Comparison of ENCODE assay signal across 13 cellular contexts in genomic region chr15:63347074-63347859, GRCh38. TPM values are rescaled to one million over a fixed set of nuclear protein-coding genes. Genes with fewer than 3 reads are reported as not detected.
DNase-seq lines count a peak whose midpoint lies in the region; ATAC-seq and TF ChIP-seq lines count a peak whose summit lies in the region.
"Had no signal": no experiment of that assay in that cellular context is flagged by ENCODE, and none has a peak within 500 bp of the region (broad histone marks: within the 10 kb centered on the region; RNA-seq: fewer than 3 reads in every experiment).

No MANE protein-coding gene starts in this region.

- no peak overlapping the region for H3K23ac ChIP-seq in IMR-90 (ENCODE audit: low read depth, low read length)

- H4K8ac ChIP-seq in IMR-90 (ENCODE audit: low read depth in 2 of 2, low read length in 2 of 2), result peak overlapping the region in 1 of 2 experiments; percentile 59; a peak in 2 of 4 replicates

- no peak for TF ChIP-seq POLR2A in IMR-90 (IDR thresholded peaks at IDR 0.05; ENCODE audit: low read depth, low read length)
- TF ChIP-seq POLR2A in esophagus squamous epithelium (IDR thresholded peaks at IDR 0.05), result no peak

- peak; percentile 77 for ATAC-seq in IMR-90 (ENCODE audit: low read depth)

- no peaks in the 10 kb centered on the region for H3K36me3 ChIP-seq in IMR-90 (ENCODE audit: control insufficient read depth, insufficient read depth, low read length)
- H3K36me3 ChIP-seq in SJCRH30, result no peaks in the 10 kb centered on the region
- peaks cover 0 to 32% (median 6%) of the 10 kb centered on the region in 3 donors for H3K36me3 ChIP-seq in esophagus squamous epithelium
- H3K36me3 ChIP-seq: brain microvascular endothelial cell, right atrium auricular region had no signal

- no peaks in the 10 kb centered on the region for H4K20me1 ChIP-seq in IMR-90 (ENCODE audit: insufficient read depth, low read length)

- H2BK5ac ChIP-seq in IMR-90 (ENCODE audit: low read depth, low read length, poor library complexity, severe bottlenecking), result peak overlapping the region; percentile 73

- peak overlapping the region; percentile 48 for H3K4me2 ChIP-seq in IMR-90 (ENCODE audit: low read depth, low read length)

- peak overlapping the region; percentile 60; the same call in 1 of the 2 replicates for H3K14ac ChIP-seq in IMR-90 (replicated peaks; ENCODE audit: low read depth, low read length)

- H3K9me1 ChIP-seq in IMR-90 (ENCODE audit: insufficient read depth, low read length), result peaks cover 18% of the 10 kb centered on the region; the same call in 1 of the 2 replicates

- peak overlapping the region; percentile 86 for H3K18ac ChIP-seq in IMR-90 (ENCODE audit: low read depth, low read length)

- peak overlapping the region; percentile 84 for H2BK120ac ChIP-seq in IMR-90 (ENCODE audit: low read depth, low read length)

- H2AK5ac ChIP-seq in IMR-90 (ENCODE audit: low read depth, low read length), result peak overlapping the region; percentile 81; the same call in 1 of the 2 replicates

- no peak overlapping the region for H3K9ac ChIP-seq in IMR-90 (ENCODE audit: low read depth, low read length)

- CTCF ChIA-PET in IMR-90 (lab: Yijun Ruan, JAX), result no interaction called here

- H3K27ac ChIP-seq in IMR-90 (ENCODE audit: insufficient read depth, low read length) (peak overlapping the region; percentile 89; the same call in 1 of the 2 replicates), SJCRH30 (peak overlapping the region; percentile 23; the same call in 1 of the 2 replicates), esophagus squamous epithelium (peak overlapping the region; percentile 80 to 88 (median 84)), skin epidermis (peak overlapping the region in 14 of 21 experiments; percentile 8 to 83 (median 72)), caudate nucleus (ENCODE audit: low read depth, low read length) (no peak overlapping the region)

- H3K4me1 ChIP-seq in IMR-90 (ENCODE audit: control insufficient read depth, insufficient read depth, low read length), result peaks cover 37% of the 10 kb centered on the region
- peaks cover 33% of the 10 kb centered on the region for H3K4me1 ChIP-seq in SJCRH30
- peaks cover 39 to 80% (median 55%) of the 10 kb centered on the region in 3 donors for H3K4me1 ChIP-seq in esophagus squamous epithelium

- TF ChIP-seq CTCF in IMR-90 (conservative IDR thresholded peaks at IDR 0.05; ENCODE audit: low read depth, low read length), result no peak
- TF ChIP-seq CTCF in esophagus squamous epithelium (IDR thresholded peaks at IDR 0.05), result no peak

- H3K9me3 ChIP-seq in IMR-90 (ENCODE audit: control insufficient read depth, insufficient read depth, low read length) (no peaks in the 10 kb centered on the region), SJCRH30 (replicated peaks) (no peaks in the 10 kb centered on the region), esophagus squamous epithelium (no peaks in the 10 kb centered on the region)
- H3K9me3 ChIP-seq: right atrium auricular region had no signal

- H2BK20ac ChIP-seq in IMR-90 (ENCODE audit: low read depth, low read length), result peak overlapping the region; percentile 73; the same call in 1 of the 2 replicates

- H4K5ac ChIP-seq in IMR-90 (ENCODE audit: low read depth, low read length), result peak overlapping the region; percentile 73

- H3K4ac ChIP-seq in IMR-90 (ENCODE audit: low read depth, low read length), result peak overlapping the region; percentile 59; the same call in 1 of the 2 replicates

- no peak overlapping the region for H2AK9ac ChIP-seq in IMR-90 (replicated peaks; ENCODE audit: low read depth, low read length, poor library complexity)

- no peak overlapping the region for H3K56ac ChIP-seq in IMR-90 (ENCODE audit: extremely low read depth, insufficient read depth, low read length)

- no peaks in the 10 kb centered on the region for H3K79me1 ChIP-seq in IMR-90 (ENCODE audit: low read depth in 1 of 2, low read length in 2 of 2)

- intact Hi-C loops in IMR-90 (cut with micrococcal nuclease), result no loop called here
- intact Hi-C loops in esophagus squamous epithelium (cut with DNase I), result no loop called here

- H4K91ac ChIP-seq in IMR-90 (ENCODE audit: insufficient read depth, low read depth, low read length), result no peak overlapping the region

- dilution Hi-C loops in IMR-90 (cut with HindIII; ENCODE audit: low sequenced_read_pairs, unreplicated experiment), result no loop called here

- in situ Hi-C loops in IMR-90 (cut with MboI; ENCODE audit: low sequenced_read_pairs), result no loop called here

- H2BK15ac ChIP-seq in IMR-90 (ENCODE audit: low read depth, low read length), result peak overlapping the region; percentile 40; the same call in 1 of the 3 replicates

- POLR2A ChIA-PET in IMR-90 (lab: Charles Lee; ENCODE audit: unreplicated experiment), result no interaction called here

- 80% methylated on average over 1 of the region's 6 CpGs; no CpG with 5 or more reads in 1 of the 2 experiments for WGBS in IMR-90 (ENCODE audit: extremely low coverage in 2 of 2, insufficient read length in 1 of 2), 2 experiments
- WGBS in esophagus squamous epithelium, 2 donors, result 34 to 49% methylated on average over 6 of the region's 6 CpGs

- H3K27me3 ChIP-seq in IMR-90 (ENCODE audit: control insufficient read depth, insufficient read depth, low read length) (no peaks in the 10 kb centered on the region), SJCRH30 (no peaks in the 10 kb centered on the region), esophagus squamous epithelium (no peaks in the 10 kb centered on the region)
- H3K27me3 ChIP-seq: brain microvascular endothelial cell, right atrium auricular region had no signal

- DNase-seq in IMR-90 (peak; percentile 68), SJCRH30 (peak; percentile 50 to 72), esophagus squamous epithelium (lab: John Stamatoyannopoulos, UW) (no peak), SW 1271 (lab: John Stamatoyannopoulos, UW) (no peak), caudate nucleus (lab: John Stamatoyannopoulos, UW) (no peak)
- no peak for DNase-seq in stimulated activated CD4-positive, alpha-beta T cell treated with anti-CD3 and anti-CD28 coated beads, Interleukin-4, amount 100 ng/mL, for 1 hour
- DNase-seq: brain microvascular endothelial cell, DMS79 treated with DMSO at 0.1 percent for 48 hours, NCI-H2029 treated with DMSO at 0.1 percent for 48 hours, NCI-H526 treated with DMSO at 0.1 percent for 48 hours, nephron progenitor cell had no signal

- no peak overlapping the region for H3K4me3 ChIP-seq in IMR-90 (ENCODE audit: insufficient read depth, low read depth, low read length)
- no peak overlapping the region for H3K4me3 ChIP-seq in SJCRH30
- H3K4me3 ChIP-seq in esophagus squamous epithelium, result no peak overlapping the region
- no peak overlapping the region for H3K4me3 ChIP-seq in skin epidermis
- H3K4me3 ChIP-seq: right atrium auricular region had no signal

- TF ChIP-seq RAD21 in IMR-90 (IDR thresholded peaks at IDR 0.05; ENCODE audit: low read length), result no peak

- no TSS peak for BruUV-seq in IMR-90 (replicated peaks; lab: Mats Ljungman, UMichigan)

- H2AFZ ChIP-seq in IMR-90 (replicated peaks; ENCODE audit: low read length, poor library complexity), result no peak overlapping the region

TF ChIP-seq in IMR-90, 13 proteins besides CTCF, POLR2A, EP300 and RAD21:
- no peak for TF ChIP-seq MAFK (IDR thresholded peaks at IDR 0.05; ENCODE audit: low read depth, low read length)
- TF ChIP-seq, protein P1, sequence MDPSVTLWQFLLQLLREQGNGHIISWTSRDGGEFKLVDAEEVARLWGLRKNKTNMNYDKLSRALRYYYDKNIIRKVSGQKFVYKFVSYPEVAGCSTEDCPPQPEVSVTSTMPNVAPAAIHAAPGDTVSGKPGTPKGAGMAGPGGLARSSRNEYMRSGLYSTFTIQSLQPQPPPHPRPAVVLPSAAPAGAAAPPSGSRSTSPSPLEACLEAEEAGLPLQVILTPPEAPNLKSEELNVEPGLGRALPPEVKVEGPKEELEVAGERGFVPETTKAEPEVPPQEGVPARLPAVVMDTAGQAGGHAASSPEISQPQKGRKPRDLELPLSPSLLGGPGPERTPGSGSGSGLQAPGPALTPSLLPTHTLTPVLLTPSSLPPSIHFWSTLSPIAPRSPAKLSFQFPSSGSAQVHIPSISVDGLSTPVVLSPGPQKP (IDR thresholded peaks at IDR 0.05; ENCODE audit: borderline replicate concordance, low read depth, low read length), result no peak
- no peak for TF ChIP-seq CEBPB (IDR thresholded peaks at IDR 0.05; ENCODE audit: low read depth, low read length)
- no peak for TF ChIP-seq FOS (IDR thresholded peaks at IDR 0.05; ENCODE audit: low read depth, low read length)
- no peak for TF ChIP-seq USF2 (IDR thresholded peaks at IDR 0.05; ENCODE audit: low read depth, low read length)
- TF ChIP-seq CHD1 (IDR thresholded peaks at IDR 0.05; ENCODE audit: low read depth, low read length), result no peak
- no peak for TF ChIP-seq MAZ (IDR thresholded peaks at IDR 0.05; ENCODE audit: borderline replicate concordance, low read depth, low read length)
- TF ChIP-seq NFE2L2 (IDR thresholded peaks at IDR 0.05; ENCODE audit: low read depth, low read length), result no peak
- TF ChIP-seq RFX5 (IDR thresholded peaks at IDR 0.05; ENCODE audit: low read depth, low read length), result no peak
- TF ChIP-seq BHLHE40 (IDR thresholded peaks at IDR 0.05; ENCODE audit: low read depth, low read length), result no peak
- no peak for TF ChIP-seq SMC3 (IDR thresholded peaks at IDR 0.05; ENCODE audit: low read depth, low read length)
- no peak for TF ChIP-seq RCOR1 (IDR thresholded peaks at IDR 0.05; ENCODE audit: insufficient replicate concordance, low read length)
- TF ChIP-seq MXI1 (IDR thresholded peaks at IDR 0.05; ENCODE audit: borderline replicate concordance, low read depth, low read length), result no peak

RNA-seq across cellular contexts. Expression of gene CA12, which starts 34.4 kb away (rescaled TPM):
- total RNA-seq in IMR-90 (2012; rRNA removed) (33.7 and 36.4 TPM in 2 replicates), esophagus squamous epithelium (100 to 1,000 TPM; 126 to 156 (median 143) TPM)
- 52.6 and 55.2 TPM in 2 replicates for polyA plus RNA-seq in IMR-90 (2012; rRNA removed)
- 26.4 and 51.5 TPM in 2 replicates for polyA plus RNA-seq in IMR-90 (2012; cell fraction: cytosol; rRNA removed)
- 19.3 and 34.7 TPM in 2 replicates for polyA plus RNA-seq in IMR-90 (2012; cell fraction: nucleus; rRNA removed; ENCODE audit: low replicate concordance)
- 0.57 and 0.94 TPM in 2 replicates for total RNA-seq in SJCRH30 (2014; rRNA removed; shearing (Covaris generic))

Comparison
In these comparisons a context has a peak if more than half of its experiments do, and no peak if none do; other contexts are left out.
1. DNase-seq: peak in IMR-90 (single experiment) and SJCRH30 (2 of 2); none in esophagus squamous epithelium (single experiment), stimulated activated CD4-positive, alpha-beta T cell treated with anti-CD3 and anti-CD28 coated beads, Interleukin-4, amount 100 ng/mL, for 1 hour (single experiment), SW 1271 (0 of 2) and caudate nucleus (0 of 61).
2. RNA of gene CA12, which starts 34.4 kb away (total RNA-seq): 126 to 156 TPM in esophagus squamous epithelium and 33.7 to 36.4 TPM in IMR-90; 0.57 to 0.94 TPM in SJCRH30; every median in the first group is over 10 times any median in the second.